ENCODE assay signal across 16 cellular contexts in genomic region chr4:76659103-76659490, GRCh38.
A peak's percentile ranks its signal among the peaks of the same experiment; 100 is the strongest.
DNase-seq lines count a peak whose midpoint lies in the region; ATAC-seq, FAIRE-seq and TF ChIP-seq lines count a peak whose summit lies in the region.
"Had no signal": no experiment of that assay in that cellular context is flagged by ENCODE, and none has a peak within 500 bp of the region (broad histone marks: within the 10 kb centered on the region; RNA-seq: fewer than 3 reads in every experiment).

No MANE protein-coding gene starts in this region.

- no peak overlapping the region for H2BK5ac ChIP-seq in mesendoderm (ENCODE audit: low read length)

- no peak overlapping the region for H2AFZ ChIP-seq in HCT116 (ENCODE audit: low read depth, low read length, poor library complexity, severe bottlenecking)

- WGBS in suprapubic skin: 83% methylated on average over 1 of the region's 1 CpG
- no CpG with 5 or more reads among the region's 1 CpG for WGBS in mesendoderm (ENCODE audit: extremely low coverage, insufficient coverage, low lambda C conversion rate)

- POLR2A ChIA-PET in HCT116 (lab: Charles Lee): no interaction called here

- no peak overlapping the region for H2BK15ac ChIP-seq in mesendoderm (replicated peaks; ENCODE audit: low read depth)

- H3K36me3 ChIP-seq in HCT116 (ENCODE audit: control insufficient read depth in 1 of 2, insufficient read depth in 2 of 2, low read length in 2 of 2) (no peaks in the 10 kb centered on the region), suprapubic skin (no peaks in the 10 kb centered on the region), mesendoderm (ENCODE audit: control insufficient read depth, insufficient read depth, low read length) (no peaks in the 10 kb centered on the region)
- H3K36me3 ChIP-seq: BLaER1, WERI-Rb-1 had no signal

- H3K9me2 ChIP-seq in HCT116 (ENCODE audit: insufficient read depth): no peaks in the 10 kb centered on the region

- no peaks in the 10 kb centered on the region for H3K36me3 Mint-ChIP-seq in endothelial cell (ENCODE audit: low read depth, unreplicated experiment)
- H3K36me3 Mint-ChIP-seq: naive thymus-derived CD8-positive, alpha-beta T cell had no signal

- H3K4me3 ChIP-seq in HCT116 (replicated peaks in 1 of 2; ENCODE audit: low read depth in 1 of 2, low read length in 2 of 2): no peak overlapping the region
- no peak overlapping the region for H3K4me3 ChIP-seq in suprapubic skin
- no peak overlapping the region for H3K4me3 ChIP-seq in mesendoderm (ENCODE audit: low read length)
- H3K4me3 ChIP-seq: BLaER1 had no signal

- FAIRE-seq in RCC 7860 (lab: Jason Lieb, UNC): no peak

- ATAC-seq in HCT116: peak; percentile 45; the same call in 1 of the 2 replicates
- ATAC-seq: naive thymus-derived CD8-positive, alpha-beta T cell had no signal

- H3K9ac ChIP-seq in HCT116 (ENCODE audit: low read length) (no peak overlapping the region), mesendoderm (ENCODE audit: low read length) (no peak overlapping the region)
- H3K9ac ChIP-seq: BLaER1 had no signal

- H3K27me3 Mint-ChIP-seq in endothelial cell (ENCODE audit: unreplicated experiment): peaks cover 1% of the 10 kb centered on the region

- TF ChIP-seq CTCF in HCT116 (IDR thresholded peaks at IDR 0.05 in 2 of 3, conservative IDR thresholded peaks at IDR 0.05 in 1 of 3; ENCODE audit: borderline replicate concordance in 1 of 3, insufficient read depth in 1 of 3, low read depth in 2 of 3, low read length in 2 of 3) (no peak), endothelial cell (IDR thresholded peaks at IDR 0.05; ENCODE audit: unreplicated experiment) (no peak), suprapubic skin (IDR thresholded peaks at IDR 0.05) (no peak)

- H4K20me1 ChIP-seq in HCT116 (ENCODE audit: insufficient read depth): no peaks in the 10 kb centered on the region
- H4K20me1 ChIP-seq: BLaER1 had no signal

- TF ChIP-seq POLR2A in HCT116 (IDR thresholded peaks at IDR 0.05; ENCODE audit: borderline replicate concordance, extremely low read depth, insufficient read depth, insufficient read length) (no peak), suprapubic skin (IDR thresholded peaks at IDR 0.05) (no peak)

- H3K27me3 ChIP-seq in HCT116 (ENCODE audit: insufficient read depth, low read length) (no peaks in the 10 kb centered on the region), suprapubic skin (no peaks in the 10 kb centered on the region), mesendoderm (ENCODE audit: insufficient read depth, low read length, poor library complexity) (no peaks in the 10 kb centered on the region)
- H3K27me3 ChIP-seq: BLaER1 had no signal

- TF ChIP-seq EP300 in suprapubic skin (IDR thresholded peaks at IDR 0.05): no peak

- no peak overlapping the region for H2AK5ac ChIP-seq in mesendoderm (ENCODE audit: low read length)

- no peak overlapping the region for H3K56ac ChIP-seq in mesendoderm (ENCODE audit: low read length)

- H3K4me2 ChIP-seq in HCT116 (ENCODE audit: low read length) (peak overlapping the region; percentile 53; the same call in 1 of the 2 replicates), mesendoderm (ENCODE audit: low read length) (no peak overlapping the region)

- CTCF ChIA-PET in HCT116 (lab: Charles Lee): no interaction called here

- no peak overlapping the region for H3K4ac ChIP-seq in mesendoderm (ENCODE audit: low read depth, low read length)

- intact Hi-C loops in HCT116 (cut with micrococcal nuclease): no loop called here

- H3K4me1 ChIP-seq in HCT116 (ENCODE audit: control insufficient read depth in 1 of 2, insufficient read depth in 2 of 2, low read length in 2 of 2) (peaks cover 34 to 48% of the 10 kb centered on the region in 2 experiments), suprapubic skin (no peaks in the 10 kb centered on the region), mesendoderm (ENCODE audit: control insufficient read depth, low read depth, low read length) (no peaks in the 10 kb centered on the region)

- H4K8ac ChIP-seq in mesendoderm (ENCODE audit: low read depth, low read length): no peak overlapping the region

- H3K9me3 ChIP-seq in HCT116 (ENCODE audit: control insufficient read depth in 1 of 2, insufficient read depth in 1 of 2, low read depth in 1 of 2, low read length in 2 of 2) (no peaks in the 10 kb centered on the region), suprapubic skin (no peaks in the 10 kb centered on the region)
- H3K9me3 ChIP-seq: BLaER1 had no signal

- peak; percentile 76 for DNase-seq in DMS 273 (lab: John Stamatoyannopoulos, UW; ENCODE audit: unreplicated experiment)
- no peak for DNase-seq in HCT116 (ENCODE audit: low read depth, low spot score)
- DNase-seq in RCC 7860 (ENCODE audit: low spot score): peak; percentile 45
- DNase-seq in kidney tubule cell (ENCODE audit: low spot score): peak; percentile 80
- no peak for DNase-seq in endothelial cell (ENCODE audit: low spot score)
- DNase-seq in NCI-H226: no peak
- DNase-seq in suprapubic skin (ENCODE audit: low spot score in 2 of 2): no peak
- DNase-seq in mesendoderm: no peak
- DNase-seq: activated naive CD4-positive, alpha-beta T cell treated with Interleukin-2 at 50 U/mL for 16 hours; Karpas-422; naive thymus-derived CD8-positive, alpha-beta T cell; NCI-H2029; WERI-Rb-1 had no signal

- no peak overlapping the region for H3K27ac ChIP-seq in HCT116 (ENCODE audit: low read depth, low read length)
- no peak overlapping the region for H3K27ac ChIP-seq in suprapubic skin
- no peak overlapping the region for H3K27ac ChIP-seq in mesendoderm (ENCODE audit: low read depth, low read length)
- H3K27ac ChIP-seq: BLaER1, HL-60, WERI-Rb-1 had no signal

- no TSS peak for BruUV-seq in HCT116 (replicated peaks; lab: Mats Ljungman, UMichigan)

- H3K79me2 ChIP-seq in HCT116 (ENCODE audit: insufficient read depth, low read length) (no peaks in the 10 kb centered on the region), mesendoderm (ENCODE audit: control insufficient read depth, insufficient read depth, low read length) (no peaks in the 10 kb centered on the region)

- H3K9me3 Mint-ChIP-seq in endothelial cell (ENCODE audit: unreplicated experiment): no peaks in the 10 kb centered on the region
- H3K9me3 Mint-ChIP-seq: central memory CD8-positive, alpha-beta T cell; naive thymus-derived CD8-positive, alpha-beta T cell had no signal

- H3K4me1 Mint-ChIP-seq in endothelial cell (ENCODE audit: unreplicated experiment): no peaks in the 10 kb centered on the region
- H3K4me1 Mint-ChIP-seq: central memory CD8-positive, alpha-beta T cell; naive thymus-derived CD8-positive, alpha-beta T cell had no signal

- H3K79me1 ChIP-seq in mesendoderm (ENCODE audit: low read length): no peaks in the 10 kb centered on the region

- H3K4me3 Mint-ChIP-seq in endothelial cell (ENCODE audit: unreplicated experiment): no peak overlapping the region
- H3K4me3 Mint-ChIP-seq: central memory CD8-positive, alpha-beta T cell; naive thymus-derived CD8-positive, alpha-beta T cell had no signal

- RAD21 ChIA-PET in HCT116 (lab: Charles Lee; ENCODE audit: low non-redundant PET in 1 of 2, low total read pairs in 2 of 2, uncharacterized antibody in 2 of 2, unreplicated experiment in 2 of 2): no interaction called here

- no peak for TF ChIP-seq RAD21 in HCT116 (IDR thresholded peaks at IDR 0.05; ENCODE audit: low read depth)

- no peak overlapping the region for H4K5ac ChIP-seq in mesendoderm (ENCODE audit: low read length)

- H2BK120ac ChIP-seq in mesendoderm (ENCODE audit: low read depth, low read length): no peak overlapping the region

- no peak overlapping the region for H3K18ac ChIP-seq in mesendoderm (ENCODE audit: low read length)

- no peak overlapping the region for H3K27ac Mint-ChIP-seq in endothelial cell (ENCODE audit: unreplicated experiment)
- H3K27ac Mint-ChIP-seq: naive thymus-derived CD8-positive, alpha-beta T cell had no signal

- H3K23ac ChIP-seq in mesendoderm (ENCODE audit: low read length): no peak overlapping the region

TF ChIP-seq in HCT116, 20 proteins besides CTCF, POLR2A, EP300 and RAD21 (continues in another document):
- TF ChIP-seq ZFX (IDR thresholded peaks at IDR 0.05): no peak
- no peak for TF ChIP-seq EZH2phosphoT487 (IDR thresholded peaks at IDR 0.05; ENCODE audit: borderline replicate concordance)
- TF ChIP-seq FOSL1 (IDR thresholded peaks at IDR 0.05; ENCODE audit: low read depth): no peak
- no peak for TF ChIP-seq SP1 (IDR thresholded peaks at IDR 0.05; ENCODE audit: low read depth)
- TF ChIP-seq REST (IDR thresholded peaks at IDR 0.05; ENCODE audit: low read depth): no peak
- TF ChIP-seq SRF (IDR thresholded peaks at IDR 0.05; ENCODE audit: low read depth): no peak
- TF ChIP-seq SIN3A (IDR thresholded peaks at IDR 0.05; ENCODE audit: low read depth): no peak
- no peak for TF ChIP-seq CBX3 (IDR thresholded peaks at IDR 0.05; ENCODE audit: low read depth)
- TF ChIP-seq, protein P1, sequence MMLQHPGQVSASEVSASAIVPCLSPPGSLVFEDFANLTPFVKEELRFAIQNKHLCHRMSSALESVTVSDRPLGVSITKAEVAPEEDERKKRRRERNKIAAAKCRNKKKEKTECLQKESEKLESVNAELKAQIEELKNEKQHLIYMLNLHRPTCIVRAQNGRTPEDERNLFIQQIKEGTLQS (IDR thresholded peaks at IDR 0.05): no peak
- TF ChIP-seq EZH2 (IDR thresholded peaks at IDR 0.05): no peak
- TF ChIP-seq ELF1 (IDR thresholded peaks at IDR 0.05; ENCODE audit: borderline replicate concordance, low read depth): no peak

Comparison
In these comparisons a context has a peak if more than half of its experiments do, and no peak if none do; other contexts are left out.
1. DNase-seq: peak in DMS 273 (single experiment), RCC 7860 (single experiment) and kidney tubule cell (single experiment); none in HCT116 (single experiment), endothelial cell (single experiment), NCI-H226 (single experiment), suprapubic skin (0 of 2) and mesendoderm (single experiment).